In genomic region chr5:33470544-33470943, GRCh38 we compare ENCODE assay signal across 9 cellular contexts. TPM values are rescaled to one million over a fixed set of nuclear protein-coding genes. Genes with fewer than 3 reads are reported as not detected.
DNase-seq lines count a peak whose midpoint lies in the region; ATAC-seq, FAIRE-seq and TF ChIP-seq lines count a peak whose summit lies in the region.
"Had no signal": no experiment of that assay in that cellular context is flagged by ENCODE, and none has a peak within 500 bp of the region (broad histone marks: within the 10 kb centered on the region; RNA-seq: fewer than 3 reads in every experiment).

No MANE protein-coding gene starts in this region.

- H3K36me3 ChIP-seq in kidney (ENCODE audit: control insufficient read depth in 1 of 2, insufficient read depth in 2 of 2, low read length in 2 of 2) (peaks cover 22% of the 10 kb centered on the region in 2 donors), small intestine (ENCODE audit: control insufficient read depth in 2 of 2, insufficient read depth in 2 of 2, low read length in 2 of 2) (peaks cover 18 to 20% of the 10 kb centered on the region in 2 donors)

- no peak overlapping the region for H3K4me3 ChIP-seq in Jurkat, Clone E6-1 (ENCODE audit: low read length)
- no peak overlapping the region for H3K4me3 ChIP-seq in kidney (ENCODE audit: low read length in 2 of 2)
- no peak overlapping the region for H3K4me3 ChIP-seq in small intestine (ENCODE audit: low read depth in 1 of 2, low read length in 2 of 2)

- no peak for ATAC-seq in activated T-cell treated with anti-CD3 and anti-CD28 coated beads, Interleukin-2, amount 50 U/mL, for 72 hours (replicated peaks in 1 of 2)
- ATAC-seq in HG03039 (IDR thresholded peaks at IDR 0.05; ENCODE audit: unreplicated experiment), result no peak

- H3K36me3 Mint-ChIP-seq in activated T-cell treated with anti-CD3 and anti-CD28 coated beads, Interleukin-2, amount 50 U/mL, for 72 hours (ENCODE audit: insufficient read depth in 2 of 2), result peaks cover 37 to 66% of the 10 kb centered on the region in 2 donors

- no peaks in the 10 kb centered on the region for H3K27me3 Mint-ChIP-seq in activated T-cell treated with anti-CD3 and anti-CD28 coated beads, Interleukin-2, amount 50 U/mL, for 72 hours (ENCODE audit: low read depth)

- no peak overlapping the region for H3K27ac ChIP-seq in kidney (ENCODE audit: low read depth in 2 of 2, low read length in 2 of 2)
- H3K27ac ChIP-seq in small intestine (ENCODE audit: low read depth in 1 of 2, low read length in 1 of 2), result no peak overlapping the region

- TF ChIP-seq CTCF in kidney (IDR thresholded peaks at IDR 0.05; ENCODE audit: borderline replicate concordance, extremely low read depth, insufficient read depth), result peak; percentile 38

- H3K9me3 Mint-ChIP-seq in activated T-cell treated with anti-CD3 and anti-CD28 coated beads, Interleukin-2, amount 50 U/mL, for 72 hours, result peaks cover 11 to 15% of the 10 kb centered on the region in 2 donors

- H3K4me1 Mint-ChIP-seq in activated T-cell treated with anti-CD3 and anti-CD28 coated beads, Interleukin-2, amount 50 U/mL, for 72 hours (ENCODE audit: low read depth), result no peaks in the 10 kb centered on the region

- no peaks in the 10 kb centered on the region for H3K27me3 ChIP-seq in small intestine (ENCODE audit: control insufficient read depth in 2 of 2, insufficient read depth in 2 of 2, low read length in 2 of 2)

- no peak overlapping the region for H3K4me3 Mint-ChIP-seq in activated T-cell treated with anti-CD3 and anti-CD28 coated beads, Interleukin-2, amount 50 U/mL, for 72 hours

- H3K9me3 ChIP-seq in kidney (ENCODE audit: control insufficient read depth in 1 of 2, low read length in 2 of 2) (no peaks in the 10 kb centered on the region), small intestine (ENCODE audit: control insufficient read depth, low read depth) (no peaks in the 10 kb centered on the region)

- WGBS in small intestine, 3 donors, result 69 to 88% (median 75%) methylated on average over 3 of the region's 3 CpGs

- no peak overlapping the region for H3K9ac ChIP-seq in kidney (ENCODE audit: low read length in 2 of 2)

- peak; percentile 49 for DNase-seq in Ammon's horn (ENCODE audit: low spot score)
- DNase-seq in Jurkat, Clone E6-1 (ENCODE audit: low read depth, low spot score), result peak; percentile 9
- peak; percentile 46 for DNase-seq in SW480 (ENCODE audit: low spot score)
- no peak for DNase-seq in kidney
- DNase-seq in activated T-cell treated with anti-CD3 and anti-CD28 coated beads for 4 hours, result no peak
- no peak for DNase-seq in small intestine
- DNase-seq in activated T-cell treated with anti-CD3 and anti-CD28 coated beads, Interleukin-2, amount 50 U/mL, for 72 hours, result no peak

- intact Hi-C loops in kidney (cut with DNase I), result no loop called here

- H3K4me1 ChIP-seq in kidney (ENCODE audit: control insufficient read depth in 1 of 2, insufficient read depth in 1 of 2, low read depth in 1 of 2, low read length in 2 of 2) (no peaks in the 10 kb centered on the region), small intestine (ENCODE audit: control insufficient read depth in 2 of 2, insufficient read depth in 1 of 2, low read depth in 1 of 2, low read length in 1 of 2) (no peaks in the 10 kb centered on the region)

- H3K27ac Mint-ChIP-seq in activated T-cell treated with anti-CD3 and anti-CD28 coated beads, Interleukin-2, amount 50 U/mL, for 72 hours, result no peak overlapping the region

- FAIRE-seq in kidney (lab: Jason Lieb, UNC), result no peak
- no peak for FAIRE-seq in small intestine (lab: Jason Lieb, UNC)
- FAIRE-seq: islet of Langerhans had no signal

RNA-seq across cellular contexts. Expression of gene TARS1, which starts 29.8 kb away (rescaled TPM):
- 168 TPM for polyA plus RNA-seq in Jurkat, Clone E6-1 (2012; ENCODE audit: insufficient read depth, insufficient read length)
- 99.5 TPM for total RNA-seq in kidney
- polyA plus RNA-seq in kidney (ENCODE audit: insufficient read depth, low read depth, low replicate concordance), result 66.0 TPM
- 100 to 1,000 TPM in 1 of 3 donors, 10 to 100 TPM in 2; 85.7 to 133 (median 95.4) TPM for polyA plus RNA-seq in small intestine
- 100 to 1,000 TPM; 334 to 380 TPM for total RNA-seq in activated T-cell treated with anti-CD3 and anti-CD28 coated beads, Interleukin-2, amount 50 U/mL, for 72 hours

Comparison
In these comparisons a context has a peak if more than half of its experiments do, and no peak if none do; other contexts are left out.
1. DNase-seq: peak in Ammon's horn (single experiment), Jurkat, Clone E6-1 (single experiment) and SW480 (single experiment); none in kidney (single experiment), activated T-cell treated with anti-CD3 and anti-CD28 coated beads for 4 hours (single experiment), small intestine (single experiment) and activated T-cell treated with anti-CD3 and anti-CD28 coated beads, Interleukin-2, amount 50 U/mL, for 72 hours (0 of 2).